11 cellular contexts compared by ENCODE assay signal in genomic region chr3:53887446-53887845, GRCh38. TPM values are rescaled to one million over a fixed set of nuclear protein-coding genes. Genes with fewer than 3 reads are reported as not detected.
"Had no signal": no experiment of that assay in that cellular context is flagged by ENCODE, and none has a peak within 500 bp of the region (broad histone marks: within the 10 kb centered on the region; RNA-seq: fewer than 3 reads in every experiment).

No MANE protein-coding gene starts in this region.

- H3K27me3 Mint-ChIP-seq: stimulated activated memory B cell treated with anti-CD40 and anti-IgM and Interleukin-4, amounts not matched to agents 10 μg/mL and 1 μg/mL and 100 μg/mL, for 72 hours had no signal

- ATAC-seq: foreskin keratinocyte; left cardiac atrium; lower lobe of right lung; right lobe of liver; stimulated activated memory B cell treated with anti-CD40 and anti-IgM and Interleukin-4, amounts not matched to agents 10 μg/mL and 1 μg/mL and 100 μg/mL, for 72 hours had no signal

- H3K27ac ChIP-seq: ascending aorta, foreskin keratinocyte, lower lobe of right lung, right lobe of liver had no signal

- H3K4me3 Mint-ChIP-seq: mesothelial cell of epicardium; stimulated activated memory B cell treated with anti-CD40 and anti-IgM and Interleukin-4, amounts not matched to agents 10 μg/mL and 1 μg/mL and 100 μg/mL, for 72 hours had no signal

- DNase-seq: foreskin keratinocyte, left cardiac atrium, lower lobe of right lung, posterior cingulate gyrus, right lobe of liver, trophoblast cell had no signal

- H3K27ac Mint-ChIP-seq: mesothelial cell of epicardium; stimulated activated memory B cell treated with anti-CD40 and anti-IgM and Interleukin-4, amounts not matched to agents 10 μg/mL and 1 μg/mL and 100 μg/mL, for 72 hours had no signal

- H3K27me3 ChIP-seq: ascending aorta, foreskin keratinocyte, right lobe of liver had no signal

- H3K9me3 Mint-ChIP-seq: mesothelial cell of epicardium; stimulated activated memory B cell treated with anti-CD40 and anti-IgM and Interleukin-4, amounts not matched to agents 10 μg/mL and 1 μg/mL and 100 μg/mL, for 72 hours had no signal

- H3K4me3 ChIP-seq: ascending aorta, lower lobe of right lung, right lobe of liver had no signal

RNA-seq across cellular contexts. Expression of gene IL17RB, which starts 41.1 kb away (rescaled TPM):
- total RNA-seq: ascending aorta, endothelial cell of umbilical vein, foreskin keratinocyte, myocyte had no signal
- polyA plus RNA-seq: foreskin keratinocyte had no signal
